8 cellular contexts compared by ENCODE assay signal in genomic region chr18:54269924-54270844, GRCh38. TPM values are rescaled to one million over a fixed set of nuclear protein-coding genes. Genes with fewer than 3 reads are reported as not detected.
DNase-seq lines count a peak whose midpoint lies in the region; ATAC-seq and TF ChIP-seq lines count a peak whose summit lies in the region.

No MANE protein-coding gene starts in this region.

- peak overlapping the region; percentile 81 for H3K27ac ChIP-seq in KMS-11
- H3K27ac ChIP-seq in brain microvascular endothelial cell: peak overlapping the region; percentile 72

- no peaks in the 10 kb centered on the region for H3K36me3 ChIP-seq in KMS-11 (ENCODE audit: insufficient read depth)
- H3K36me3 ChIP-seq in brain microvascular endothelial cell (replicated peaks): no peaks in the 10 kb centered on the region

- intact Hi-C loops in posterior vena cava (cut with DNase I): no loop called here

- ATAC-seq in GM21825 (IDR thresholded peaks at IDR 0.05; ENCODE audit: unreplicated experiment): peak; percentile 41

- H3K4me2 ChIP-seq in KMS-11: peak overlapping the region; percentile 83

- 0 out of 2 replicates have a peak, but pooled peaks cover 8% of the 10 kb centered on the region for H3K79me2 ChIP-seq in KMS-11 (ENCODE audit: insufficient read depth, low read depth)

- peak overlapping the region; percentile 77 for H2AFZ ChIP-seq in KMS-11 (ENCODE audit: low read depth)

- in situ Hi-C loops in brain microvascular endothelial cell (cut with HindIII; ENCODE audit: low pct_ligation_motif_present, low sequenced_read_pairs): no loop called here

- no peaks in the 10 kb centered on the region for H4K20me1 ChIP-seq in KMS-11 (ENCODE audit: insufficient read depth)

- DNase-seq in GF-D8 (lab: John Stamatoyannopoulos, UW) (peak; percentile 65), SW480 (ENCODE audit: low spot score) (peak; percentile 47), brain microvascular endothelial cell (peak; percentile 34), iris pigment epithelial cell (ENCODE audit: low read depth) (peak; percentile 44), posterior vena cava (ENCODE audit: low spot score) (no peak)
- peak; percentile 72 for DNase-seq in stimulated activated CD4-positive, alpha-beta T cell treated with anti-CD3 and anti-CD28 coated beads, Interleukin-15, amount 100 ng/mL, for 24 hours

- TF ChIP-seq CTCF in KMS-11 (conservative IDR thresholded peaks at IDR 0.05; ENCODE audit: low read depth, low read length) (peak; percentile 90), brain microvascular endothelial cell (IDR thresholded peaks at IDR 0.05; ENCODE audit: low read depth, low read length, missing control alignments) (peak; percentile 49)

- no peaks in the 10 kb centered on the region for H3K27me3 ChIP-seq in KMS-11 (ENCODE audit: insufficient read depth, low read depth)
- no peaks in the 10 kb centered on the region for H3K27me3 ChIP-seq in brain microvascular endothelial cell (replicated peaks)

- peak overlapping the region; percentile 81 for H3K9ac ChIP-seq in KMS-11

- H3K4me1 ChIP-seq in KMS-11 (ENCODE audit: low read depth, poor library complexity, severe bottlenecking): peaks cover 33% of the 10 kb centered on the region

- H3K4me3 ChIP-seq in KMS-11 (IDR thresholded peaks at IDR 0.05; ENCODE audit: insufficient read depth, low read depth, low read length) (no peak overlapping the region), brain microvascular endothelial cell (ENCODE audit: low read depth, low read length) (peak overlapping the region; percentile 80)

RNA-seq across cellular contexts. Expression of gene POLI, which starts 0.9 kb away (rescaled TPM):
- total RNA-seq in posterior vena cava: 10 to 100 TPM; 31.6 to 35.1 TPM

RNA-seq across cellular contexts. Expression of gene MBD2, which starts 45.7 kb away (rescaled TPM):
- 10 to 100 TPM; 70.8 to 84.0 TPM for total RNA-seq in posterior vena cava
